ENCODE assay signal across 15 cellular contexts in the genomic region with DNA sequence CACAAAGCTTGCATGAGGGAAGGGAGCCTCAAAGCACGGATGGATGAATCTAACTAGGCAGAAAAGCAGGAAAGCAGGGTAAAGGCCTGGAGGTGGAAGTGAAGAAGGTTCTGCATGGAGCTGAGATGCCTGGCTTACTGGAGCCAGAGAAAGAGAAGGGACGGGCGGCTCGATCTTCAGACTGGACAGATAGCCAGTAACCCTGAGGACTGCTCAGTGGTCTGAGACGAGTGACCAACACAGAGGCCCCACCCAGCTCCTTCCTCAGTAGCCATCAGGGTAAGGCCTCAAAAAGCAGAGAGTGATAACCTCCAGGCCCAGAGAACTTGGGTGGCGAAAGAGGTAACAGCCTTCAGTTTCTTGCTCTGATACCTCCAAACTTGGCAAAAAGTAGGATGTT.
"Had no signal": no experiment of that assay in that cellular context is flagged by ENCODE, and none has a peak within 500 bp of the region (broad histone marks: within the 10 kb centered on the region; RNA-seq: fewer than 3 reads in every experiment).

No MANE protein-coding gene starts in this region.

- H3K27me3 Mint-ChIP-seq: activated CD8-positive, alpha-beta T cell treated with anti-CD3 and anti-CD28 coated beads for 36 hours; activated naive CD8-positive, alpha-beta T cell treated with anti-CD3 and anti-CD28 coated beads, Interleukin-2, amount 50 U/mL, for 24 hours had no signal

- H3K27ac Mint-ChIP-seq: activated CD8-positive, alpha-beta T cell treated with anti-CD3 and anti-CD28 coated beads for 36 hours; activated naive CD8-positive, alpha-beta T cell treated with anti-CD3 and anti-CD28 coated beads, Interleukin-2, amount 50 U/mL, for 24 hours; activated T-cell treated with anti-CD3 and anti-CD28 coated beads, Interleukin-2, amount 50 U/mL, for 72 hours had no signal

- H3K4me1 ChIP-seq: prostate gland had no signal

- H3K36me3 ChIP-seq: neutrophil, prostate gland, thoracic aorta, vagina had no signal

- DNase-seq: activated CD8-positive, alpha-beta memory T cell treated with anti-CD3 and anti-CD28 coated beads, Interleukin-2, amount 50 U/mL, for 4 hours; activated CD8-positive, alpha-beta T cell treated with anti-CD3 and anti-CD28 coated beads for 36 hours; activated naive CD8-positive, alpha-beta T cell treated with anti-CD3 and anti-CD28 coated beads, Interleukin-2, amount 50 U/mL, for 24 hours; activated T-cell treated with anti-CD3 and anti-CD28 coated beads, Interleukin-2, amount 50 U/mL, for 72 hours; heart right ventricle; stimulated activated CD4-positive, alpha-beta T cell treated with anti-CD3 and anti-CD28 coated beads, Interleukin-12 subunit alpha, Interleukin-12 subunit beta, amount 100 ng/mL, for 4 hours; stimulated activated naive CD4-positive, alpha-beta T cell treated with Interleukin-2 at 50 U/mL for 16 hours had no signal

- H3K27me3 ChIP-seq: ascending aorta, heart right ventricle, neutrophil, vagina had no signal

- H3K9me3 ChIP-seq: ascending aorta, heart right ventricle, neutrophil, prostate gland, thoracic aorta, vagina had no signal

- H3K4me3 Mint-ChIP-seq: activated CD8-positive, alpha-beta T cell treated with anti-CD3 and anti-CD28 coated beads for 36 hours; activated naive CD8-positive, alpha-beta T cell treated with anti-CD3 and anti-CD28 coated beads, Interleukin-2, amount 50 U/mL, for 24 hours; activated T-cell treated with anti-CD3 and anti-CD28 coated beads, Interleukin-2, amount 50 U/mL, for 72 hours had no signal

- FAIRE-seq: bronchial epithelial cell, frontal cortex, keratinocyte had no signal

- ATAC-seq: activated CD8-positive, alpha-beta T cell treated with anti-CD3 and anti-CD28 coated beads for 36 hours; activated naive CD8-positive, alpha-beta T cell treated with anti-CD3 and anti-CD28 coated beads, Interleukin-2, amount 50 U/mL, for 24 hours; activated T-cell treated with anti-CD3 and anti-CD28 coated beads, Interleukin-2, amount 50 U/mL, for 72 hours; heart right ventricle had no signal

- H3K27ac ChIP-seq: ascending aorta, heart right ventricle, neutrophil, prostate gland, thoracic aorta, vagina had no signal

- H3K4me3 ChIP-seq: ascending aorta, heart right ventricle, prostate gland, thoracic aorta, vagina had no signal

- H3K9me3 Mint-ChIP-seq: activated CD8-positive, alpha-beta T cell treated with anti-CD3 and anti-CD28 coated beads for 36 hours; activated naive CD8-positive, alpha-beta T cell treated with anti-CD3 and anti-CD28 coated beads, Interleukin-2, amount 50 U/mL, for 24 hours; activated T-cell treated with anti-CD3 and anti-CD28 coated beads, Interleukin-2, amount 50 U/mL, for 72 hours had no signal
